Comparison of ENCODE assay signal across 17 cellular contexts in the genomic region with DNA sequence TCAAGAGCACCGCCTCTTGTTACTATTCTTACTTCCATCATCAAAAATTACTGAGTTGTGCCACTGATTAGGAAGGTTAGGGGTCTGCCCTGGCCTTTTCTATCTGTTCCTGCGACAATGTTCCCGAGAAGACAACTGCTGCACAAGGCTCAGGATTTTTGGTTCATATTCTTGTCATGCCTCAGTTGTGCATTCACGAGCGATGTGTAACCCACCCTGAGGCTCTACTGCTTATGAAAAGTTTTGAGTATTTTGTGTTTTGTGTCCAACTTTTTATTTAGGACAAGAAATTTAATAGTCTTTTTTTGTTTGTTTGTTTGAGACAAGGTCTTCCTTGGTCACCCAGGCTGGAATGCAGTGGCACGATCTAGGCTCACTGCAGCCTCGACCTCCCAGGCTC. TPM values are rescaled to one million over a fixed set of nuclear protein-coding genes. Genes with fewer than 3 reads are reported as not detected.
DNase-seq lines count a peak whose midpoint lies in the region; ATAC-seq and TF ChIP-seq lines count a peak whose summit lies in the region.
"Had no signal": no experiment of that assay in that cellular context is flagged by ENCODE, and none has a peak within 500 bp of the region (broad histone marks: within the 10 kb centered on the region; RNA-seq: fewer than 3 reads in every experiment).

No MANE protein-coding gene starts in this region.

- H3K27ac ChIP-seq in GM23338 (ENCODE audit: low read depth) (no peak overlapping the region), mucosa of rectum (ENCODE audit: low read depth in 2 of 2, low read length in 2 of 2) (peak overlapping the region; percentile 10 to 43), thyroid gland (peak overlapping the region in 2 of 3 donors; percentile 5 to 97)
- H3K27ac ChIP-seq: HL-60, SJCRH30 had no signal

- peaks cover 3% of the 10 kb centered on the region; the same call in 1 of the 3 replicates for H3K9me3 Mint-ChIP-seq in GM23338
- H3K9me3 Mint-ChIP-seq in activated CD4-positive, alpha-beta T cell treated with anti-CD3 and anti-CD28 coated beads, Interleukin-2, amount 10 ng/mL, durations not matched to agents 7 days and 5 days = peaks cover 11% of the 10 kb centered on the region

- CTCF ChIA-PET in activated CD4-positive, alpha-beta T cell treated with anti-CD3 and anti-CD28 coated beads, Interleukin-2, amount 10 ng/mL, durations not matched to agents 7 days and 5 days (lab: Charles Lee) = interaction anchor here (1.6 kb wide), 1 partner anchor 11 kb away, joined by 4 read pairs; no protein-coding TSS in a partner anchor

- H3K36me3 ChIP-seq in GM23338 (ENCODE audit: insufficient read depth) (no peaks in the 10 kb centered on the region), mucosa of rectum (ENCODE audit: control insufficient read depth in 2 of 2, insufficient read depth in 2 of 2, low read length in 2 of 2) (no peaks in the 10 kb centered on the region), thyroid gland (no peaks in the 10 kb centered on the region)
- H3K36me3 ChIP-seq: SJCRH30 had no signal

- 0 out of 2 replicates have a peak overlapping the region, but pooled peaks have one; percentile 29 for H2AFZ ChIP-seq in GM23338

- H3K27me3 ChIP-seq in GM23338 (ENCODE audit: insufficient read depth) = no peaks in the 10 kb centered on the region
- no peaks in the 10 kb centered on the region for H3K27me3 ChIP-seq in mucosa of rectum (ENCODE audit: control insufficient read depth in 2 of 2, insufficient read depth in 2 of 2, low read length in 2 of 2)
- H3K27me3 ChIP-seq in thyroid gland = no peaks in the 10 kb centered on the region
- H3K27me3 ChIP-seq: SJCRH30 had no signal

- no peaks in the 10 kb centered on the region for H3K79me2 ChIP-seq in GM23338 (replicated peaks; ENCODE audit: insufficient read depth)

- H3K27me3 Mint-ChIP-seq in GM23338 (ENCODE audit: insufficient read depth, low read depth, poor library complexity) (peaks cover 6% of the 10 kb centered on the region), T-helper 17 cell (no peaks in the 10 kb centered on the region)
- H3K27me3 Mint-ChIP-seq in activated CD4-positive, alpha-beta T cell treated with anti-CD3 and anti-CD28 coated beads, Interleukin-2, amount 10 ng/mL, durations not matched to agents 7 days and 5 days = no peaks in the 10 kb centered on the region
- H3K27me3 Mint-ChIP-seq: B cell; stimulated activated naive CD8-positive, alpha-beta T cell treated with anti-CD3 and anti-CD28 coated beads, Interleukin-15, Interleukin-2, amounts not matched to agents 100 ng/mL and 50 ng/mL, for 24 hours had no signal

- H3K4me3 Mint-ChIP-seq in GM23338 = no peak overlapping the region
- H3K4me3 Mint-ChIP-seq in T-helper 17 cell = peak overlapping the region; percentile 28
- H3K4me3 Mint-ChIP-seq in activated CD4-positive, alpha-beta T cell treated with anti-CD3 and anti-CD28 coated beads, Interleukin-2, amount 10 ng/mL, durations not matched to agents 7 days and 5 days = no peak overlapping the region
- H3K4me3 Mint-ChIP-seq: B cell; stimulated activated naive CD8-positive, alpha-beta T cell treated with anti-CD3 and anti-CD28 coated beads, Interleukin-15, Interleukin-2, amounts not matched to agents 100 ng/mL and 50 ng/mL, for 24 hours had no signal

- H3K4me3 ChIP-seq in GM23338 = no peak overlapping the region
- H3K4me3 ChIP-seq in mucosa of rectum (ENCODE audit: low read length in 2 of 2) = no peak overlapping the region
- H3K4me3 ChIP-seq in thyroid gland (replicated peaks in 1 of 3) = no peak overlapping the region
- H3K4me3 ChIP-seq: K562, SJCRH30 had no signal

- H3K27ac Mint-ChIP-seq in GM23338 = no peak overlapping the region
- peak overlapping the region; percentile 97 for H3K27ac Mint-ChIP-seq in T-helper 17 cell
- H3K27ac Mint-ChIP-seq in activated CD4-positive, alpha-beta T cell treated with anti-CD3 and anti-CD28 coated beads, Interleukin-2, amount 10 ng/mL, durations not matched to agents 7 days and 5 days = no peak overlapping the region
- H3K27ac Mint-ChIP-seq: B cell; stimulated activated naive CD8-positive, alpha-beta T cell treated with anti-CD3 and anti-CD28 coated beads, Interleukin-15, Interleukin-2, amounts not matched to agents 100 ng/mL and 50 ng/mL, for 24 hours had no signal

- no peak overlapping the region for H3K9ac ChIP-seq in mucosa of rectum (ENCODE audit: low read depth in 1 of 2, low read length in 2 of 2)

- H3K9me3 ChIP-seq in T-helper 17 cell (ENCODE audit: control insufficient read depth, low read length, poor library complexity, severe bottlenecking) (no peaks in the 10 kb centered on the region), mucosa of rectum (ENCODE audit: control insufficient read depth in 2 of 2, low read length in 2 of 2) (peaks cover 0 to 3% of the 10 kb centered on the region in 2 donors), thyroid gland (no peaks in the 10 kb centered on the region)
- H3K9me3 ChIP-seq: SJCRH30 had no signal

- no peaks in the 10 kb centered on the region for H3F3A ChIP-seq in GM23338 (replicated peaks; ENCODE audit: low read depth)

- no peaks in the 10 kb centered on the region for H4K20me1 ChIP-seq in GM23338 (replicated peaks; ENCODE audit: insufficient read depth)

- H3K36me3 Mint-ChIP-seq in GM23338 (ENCODE audit: low read depth) (0 out of 3 replicates have a peak, but pooled peaks cover 3% of the 10 kb centered on the region), T-helper 17 cell (ENCODE audit: low read depth) (no peaks in the 10 kb centered on the region)
- H3K36me3 Mint-ChIP-seq in activated CD4-positive, alpha-beta T cell treated with anti-CD3 and anti-CD28 coated beads, Interleukin-2, amount 10 ng/mL, durations not matched to agents 7 days and 5 days (ENCODE audit: low read depth) = peaks cover 14% of the 10 kb centered on the region

- DNase-seq in GM23338 (ENCODE audit: low spot score) (no peak), T-helper 17 cell (no peak), thyroid gland (no peak)
- no peak for DNase-seq in activated CD4-positive, alpha-beta T cell treated with anti-CD3 and anti-CD28 coated beads, Interleukin-2, amount 10 ng/mL, durations not matched to agents 7 days and 5 days
- DNase-seq: activated effector memory CD4-positive, alpha-beta T cell treated with Interleukin-2 at 50 U/mL for 16 hours; dermis blood vessel endothelial cell; immature natural killer cell; MV-4-11; NCI-H524 treated with DMSO at 0.1 percent for 48 hours; SJCRH30 had no signal

- POLR2A ChIA-PET in activated CD4-positive, alpha-beta T cell treated with anti-CD3 and anti-CD28 coated beads, Interleukin-2, amount 10 ng/mL, durations not matched to agents 7 days and 5 days (lab: Charles Lee) = no interaction called here

- no peak for TF ChIP-seq POLR2A in thyroid gland (IDR thresholded peaks at IDR 0.05)

- intact Hi-C loops in thyroid gland (cut with DNase I) = no loop called here

- H3K4me1 Mint-ChIP-seq in GM23338 (peaks cover 32% of the 10 kb centered on the region), T-helper 17 cell (peaks cover 41% of the 10 kb centered on the region)
- H3K4me1 Mint-ChIP-seq in activated CD4-positive, alpha-beta T cell treated with anti-CD3 and anti-CD28 coated beads, Interleukin-2, amount 10 ng/mL, durations not matched to agents 7 days and 5 days = peaks cover 53% of the 10 kb centered on the region

- H3K9me2 ChIP-seq in GM23338 (ENCODE audit: insufficient read depth) = no peaks in the 10 kb centered on the region

- TF ChIP-seq CTCF in GM23338 (conservative IDR thresholded peaks at IDR 0.05; ENCODE audit: low read depth in 2 of 2) (no peak), thyroid gland (IDR thresholded peaks at IDR 0.05) (no peak)

- 83 to 89% methylated on average over 7 of the region's 7 CpGs for WGBS in thyroid gland, 2 donors

- H3K4me1 ChIP-seq in GM23338 (ENCODE audit: insufficient read depth) (peaks cover 22% of the 10 kb centered on the region), mucosa of rectum (ENCODE audit: control insufficient read depth in 2 of 2, insufficient read depth in 2 of 2, low read length in 2 of 2) (peaks cover 44 to 64% of the 10 kb centered on the region in 2 donors), thyroid gland (peaks cover 35 to 67% of the 10 kb centered on the region in 2 donors)

- ATAC-seq in GM23338 = no peak
- ATAC-seq in T-helper 17 cell = no peak
- ATAC-seq in GM18498 (IDR thresholded peaks at IDR 0.05; ENCODE audit: unreplicated experiment) = no peak
- no peak for ATAC-seq in GM21825 (IDR thresholded peaks at IDR 0.05; ENCODE audit: unreplicated experiment)
- ATAC-seq: K562 had no signal

- no peak overlapping the region for H3K4me2 ChIP-seq in GM23338

TF ChIP-seq in GM23338, 12 proteins besides CTCF, POLR2A, EP300 and RAD21 (continues in another document):
- TF ChIP-seq POLR2AphosphoS5 (IDR thresholded peaks at IDR 0.05; ENCODE audit: low read depth) (no peak), JUNB (IDR thresholded peaks at IDR 0.05; ENCODE audit: unreplicated experiment) (no peak)

RNA-seq across cellular contexts. Expression of gene LGALS3, which starts 23.1 kb away (rescaled TPM):
- total RNA-seq in GM23338 (2014; rRNA removed; shearing (Covaris generic)) = 7.2 and 7.3 TPM in 2 replicates
- 10.9 and 14.7 TPM in 2 replicates for polyA plus RNA-seq in GM23338 (2016; fragmentation: Nextera tagmentation; extraction: Ambion mirVana)
- total RNA-seq in T-helper 17 cell (10 to 100 TPM; 38.7 to 49.8 TPM), thyroid gland (100 to 1,000 TPM in 2 of 4 donors, 10 to 100 TPM in 2; 65.7 to 201 (median 111) TPM)
- total RNA-seq in activated CD4-positive, alpha-beta T cell treated with anti-CD3 and anti-CD28 coated beads, Interleukin-2, amount 10 ng/mL, durations not matched to agents 7 days and 5 days = 10 to 100 TPM; 39.1 to 41.6 TPM

RNA-seq across cellular contexts. Expression of gene MAPK1IP1L, which starts 54.5 kb away (rescaled TPM):
- total RNA-seq in GM23338 (2014; rRNA removed; shearing (Covaris generic)) = 138 and 162 TPM in 2 replicates
- 64.0 and 72.4 TPM in 2 replicates for polyA plus RNA-seq in GM23338 (2016; fragmentation: Nextera tagmentation; extraction: Ambion mirVana)
- total RNA-seq in T-helper 17 cell = 100 to 1,000 TPM; 154 to 176 TPM
- total RNA-seq in thyroid gland = 10 to 100 TPM; 56.6 to 89.9 (median 69.6) TPM
- 100 to 1,000 TPM in 1 of 2 experiments, 10 to 100 TPM in 1; 94.3 to 118 TPM for total RNA-seq in activated CD4-positive, alpha-beta T cell treated with anti-CD3 and anti-CD28 coated beads, Interleukin-2, amount 10 ng/mL, durations not matched to agents 7 days and 5 days
